In the genomic region with DNA sequence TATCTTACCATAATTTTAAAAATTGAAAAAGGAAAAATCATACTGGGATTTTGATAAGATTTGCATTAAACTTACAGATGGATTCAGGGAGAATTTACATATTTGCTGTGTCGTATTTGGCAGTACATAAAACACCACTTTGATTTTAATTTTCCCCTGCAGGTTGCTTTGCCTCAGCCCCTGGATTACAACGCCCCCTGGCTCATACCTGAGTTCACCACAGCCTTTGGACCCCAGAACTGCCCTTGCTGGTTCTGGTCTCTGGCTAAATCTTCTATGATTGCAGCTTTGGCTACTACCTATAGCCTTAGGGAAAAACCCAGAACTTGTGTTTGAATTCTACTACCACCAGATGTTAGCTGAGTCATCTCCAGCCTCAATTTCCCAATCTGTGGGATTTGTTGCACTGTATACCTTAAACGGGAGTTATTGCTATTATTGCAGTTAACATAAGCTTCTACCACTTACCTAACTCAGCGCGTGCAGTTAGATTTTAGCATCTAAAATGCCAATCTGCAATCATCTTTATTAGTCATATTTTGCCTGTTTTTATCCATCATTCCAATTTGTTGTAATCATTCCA, we compare ENCODE assay signal across 1 cellular context.
TF ChIP-seq lines count a peak whose summit lies in the region.

No MANE protein-coding gene starts in this region.

TF ChIP-seq in H1, 55 proteins besides CTCF, POLR2A, EP300 and RAD21:
- TF ChIP-seq, protein P1, sequence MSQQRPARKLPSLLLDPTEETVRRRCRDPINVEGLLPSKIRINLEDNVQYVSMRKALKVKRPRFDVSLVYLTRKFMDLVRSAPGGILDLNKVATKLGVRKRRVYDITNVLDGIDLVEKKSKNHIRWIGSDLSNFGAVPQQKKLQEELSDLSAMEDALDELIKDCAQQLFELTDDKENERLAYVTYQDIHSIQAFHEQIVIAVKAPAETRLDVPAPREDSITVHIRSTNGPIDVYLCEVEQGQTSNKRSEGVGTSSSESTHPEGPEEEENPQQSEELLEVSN (IDR thresholded peaks at IDR 0.05) = no peak
- 0 out of 2 replicates have a peak, but pooled peaks have one; percentile 5 for TF ChIP-seq MAFK (IDR thresholded peaks at IDR 0.05; ENCODE audit: low read depth, low read length)
- no peak for TF ChIP-seq CTBP2 (IDR thresholded peaks at IDR 0.05; ENCODE audit: borderline replicate concordance, insufficient read depth, insufficient read length, low read length)
